Comparison of ENCODE assay signal across 2 cellular contexts in genomic region chr17:5130261-5130660, GRCh38. TPM values are rescaled to one million over a fixed set of nuclear protein-coding genes. Genes with fewer than 3 reads are reported as not detected.
"Had no signal": no experiment of that assay in that cellular context is flagged by ENCODE, and none has a peak within 500 bp of the region (broad histone marks: within the 10 kb centered on the region; RNA-seq: fewer than 3 reads in every experiment).

No MANE protein-coding gene starts in this region.

RNA-seq across cellular contexts. Expression of gene USP6, which starts 14.4 kb away (rescaled TPM):
- total RNA-seq: body of pancreas had no signal

RNA-seq across cellular contexts. Expression of gene ZFP3, which starts 52.0 kb away (rescaled TPM):
- total RNA-seq: astrocyte had no signal
